In genomic region chr14:22589096-22589839, GRCh38 we compare ENCODE assay signal across 1 cellular context.
A peak's percentile ranks its signal among the peaks of the same experiment; 100 is the strongest.
TF ChIP-seq lines count a peak whose summit lies in the region.

Gene DAD1, minus strand, starts transcription at chr14:22589224. Its CDS starts 67 bp downstream, at chr14:22589157.

TF ChIP-seq in HepG2, 621 proteins besides CTCF, POLR2A, EP300 and RAD21 (continued from another document and continues in another):
- TF ChIP-seq EZH2 (conservative IDR thresholded peaks at IDR 0.05; ENCODE audit: low read depth, low read length): no peak
- TF ChIP-seq ZNF780A (CRISPR knock-in tag; IDR thresholded peaks at IDR 0.05): no peak
- peak; percentile 73; the same call in 1 of the 2 replicates for TF ChIP-seq ZBTB20 (CRISPR knock-in tag; IDR thresholded peaks at IDR 0.05; ENCODE audit: borderline replicate concordance, low read depth)
- no peak for TF ChIP-seq ZFP62 (CRISPR knock-in tag; IDR thresholded peaks at IDR 0.05)
- TF ChIP-seq NKX3-1 (CRISPR knock-in tag; IDR thresholded peaks at IDR 0.05): no peak; the same call in 1 of the 2 replicates
- no peak for TF ChIP-seq ARNT (IDR thresholded peaks at IDR 0.05)
- peak; percentile 64 for TF ChIP-seq ATRX (CRISPR knock-in tag; IDR thresholded peaks at IDR 0.05; ENCODE audit: borderline replicate concordance)
- TF ChIP-seq IKZF1 (IDR thresholded peaks at IDR 0.05): no peak
- no peak for TF ChIP-seq ZSCAN30 (CRISPR knock-in tag; IDR thresholded peaks at IDR 0.05)
- peak; percentile 33 for TF ChIP-seq AGO2 (optimal IDR thresholded peaks at IDR 0.05; ENCODE audit: low read depth, low read length)
- no peak for TF ChIP-seq SOX6 (IDR thresholded peaks at IDR 0.05)
- peak; percentile 42; the same call in 1 of the 2 replicates for TF ChIP-seq SOX6 (CRISPR knock-in tag; IDR thresholded peaks at IDR 0.05)
- peak; percentile 81; the same call in 1 of the 2 replicates for TF ChIP-seq ZNF230 (CRISPR knock-in tag; IDR thresholded peaks at IDR 0.05)
- no peak; the same call in 1 of the 2 replicates for TF ChIP-seq ZNF317 (CRISPR knock-in tag; IDR thresholded peaks at IDR 0.05)
- TF ChIP-seq NR2F2 (IDR thresholded peaks at IDR 0.05; ENCODE audit: borderline replicate concordance, low read depth): no peak
- peak; percentile 73; the same call in 1 of the 2 replicates for TF ChIP-seq ZFX (CRISPR knock-in tag; IDR thresholded peaks at IDR 0.05; ENCODE audit: low read depth)
- TF ChIP-seq MAF1 (CRISPR knock-in tag; IDR thresholded peaks at IDR 0.05; ENCODE audit: borderline replicate concordance): no peak
- no peak for TF ChIP-seq ZMYM2 (CRISPR knock-in tag; IDR thresholded peaks at IDR 0.05)
- TF ChIP-seq ZFP36L2 (CRISPR knock-in tag; IDR thresholded peaks at IDR 0.05): peak; percentile 45; the same call in 1 of the 2 replicates
- peak; percentile 48; the same call in 1 of the 2 replicates for TF ChIP-seq SP2 (CRISPR knock-in tag; IDR thresholded peaks at IDR 0.05)
- TF ChIP-seq ZNF790 (CRISPR knock-in tag; IDR thresholded peaks at IDR 0.05; ENCODE audit: borderline replicate concordance): 0 out of 2 replicates have a peak, but pooled peaks have one; percentile 45
- TF ChIP-seq, protein P1, sequence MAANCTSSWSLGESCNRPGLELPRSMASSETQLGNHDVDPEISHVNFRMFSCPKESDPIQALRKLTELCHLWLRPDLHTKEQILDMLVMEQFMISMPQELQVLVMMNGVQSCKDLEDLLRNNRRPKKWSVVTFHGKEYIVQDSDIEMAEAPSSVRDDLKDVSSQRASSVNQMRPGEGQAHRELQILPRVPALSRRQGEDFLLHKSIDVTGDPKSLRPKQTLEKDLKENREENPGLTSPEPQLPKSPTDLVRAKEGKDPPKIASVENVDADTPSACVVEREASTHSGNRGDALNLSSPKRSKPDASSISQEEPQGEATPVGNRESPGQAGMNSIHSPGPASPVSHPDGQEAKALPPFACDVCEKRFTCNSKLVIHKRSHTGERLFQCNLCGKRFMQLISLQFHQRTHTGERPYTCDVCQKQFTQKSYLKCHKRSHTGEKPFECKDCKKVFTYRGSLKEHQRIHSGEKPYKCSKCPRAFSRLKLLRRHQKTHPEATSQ (CRISPR knock-in tag; IDR thresholded peaks at IDR 0.05; ENCODE audit: borderline replicate concordance): no peak
- TF ChIP-seq UBTF (CRISPR knock-in tag; IDR thresholded peaks at IDR 0.05): peak; percentile 20
- TF ChIP-seq ZNF207 (IDR thresholded peaks at IDR 0.05; ENCODE audit: borderline replicate concordance): no peak
- TF ChIP-seq TBP (CRISPR knock-in tag; IDR thresholded peaks at IDR 0.05): no peak
- TF ChIP-seq TBX2 (CRISPR knock-in tag; IDR thresholded peaks at IDR 0.05; ENCODE audit: borderline replicate concordance): peak; percentile 78
- no peak for TF ChIP-seq ZNF24 (IDR thresholded peaks at IDR 0.05)
- TF ChIP-seq U2AF2 (IDR thresholded peaks at IDR 0.05; ENCODE audit: low read depth, low read length): peak; percentile 99
- TF ChIP-seq, protein P2, sequence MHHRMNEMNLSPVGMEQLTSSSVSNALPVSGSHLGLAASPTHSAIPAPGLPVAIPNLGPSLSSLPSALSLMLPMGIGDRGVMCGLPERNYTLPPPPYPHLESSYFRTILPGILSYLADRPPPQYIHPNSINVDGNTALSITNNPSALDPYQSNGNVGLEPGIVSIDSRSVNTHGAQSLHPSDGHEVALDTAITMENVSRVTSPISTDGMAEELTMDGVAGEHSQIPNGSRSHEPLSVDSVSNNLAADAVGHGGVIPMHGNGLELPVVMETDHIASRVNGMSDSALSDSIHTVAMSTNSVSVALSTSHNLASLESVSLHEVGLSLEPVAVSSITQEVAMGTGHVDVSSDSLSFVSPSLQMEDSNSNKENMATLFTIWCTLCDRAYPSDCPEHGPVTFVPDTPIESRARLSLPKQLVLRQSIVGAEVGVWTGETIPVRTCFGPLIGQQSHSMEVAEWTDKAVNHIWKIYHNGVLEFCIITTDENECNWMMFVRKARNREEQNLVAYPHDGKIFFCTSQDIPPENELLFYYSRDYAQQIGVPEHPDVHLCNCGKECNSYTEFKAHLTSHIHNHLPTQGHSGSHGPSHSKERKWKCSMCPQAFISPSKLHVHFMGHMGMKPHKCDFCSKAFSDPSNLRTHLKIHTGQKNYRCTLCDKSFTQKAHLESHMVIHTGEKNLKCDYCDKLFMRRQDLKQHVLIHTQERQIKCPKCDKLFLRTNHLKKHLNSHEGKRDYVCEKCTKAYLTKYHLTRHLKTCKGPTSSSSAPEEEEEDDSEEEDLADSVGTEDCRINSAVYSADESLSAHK (CRISPR knock-in tag; IDR thresholded peaks at IDR 0.05; ENCODE audit: borderline replicate concordance): peak; percentile 87; the same call in 1 of the 2 replicates
- TF ChIP-seq THAP8 (CRISPR knock-in tag; IDR thresholded peaks at IDR 0.05; ENCODE audit: borderline replicate concordance): no peak
- TF ChIP-seq ZNF501 (CRISPR knock-in tag; IDR thresholded peaks at IDR 0.05): peak; percentile 98
- TF ChIP-seq JUN (CRISPR knock-in tag; IDR thresholded peaks at IDR 0.05): peak; percentile 35; the same call in 1 of the 2 replicates
- peak; percentile 78; the same call in 1 of the 2 replicates for TF ChIP-seq ZNF891 (CRISPR knock-in tag; IDR thresholded peaks at IDR 0.05)
- TF ChIP-seq ELK4 (CRISPR knock-in tag; IDR thresholded peaks at IDR 0.05; ENCODE audit: borderline replicate concordance): no peak; the same call in 1 of the 2 replicates
- TF ChIP-seq RAD51 (IDR thresholded peaks at IDR 0.05; ENCODE audit: borderline replicate concordance): no peak
- peak; percentile 49; the same call in 1 of the 2 replicates for TF ChIP-seq MEIS2 (CRISPR knock-in tag; IDR thresholded peaks at IDR 0.05)
- peak; percentile 14; the same call in 1 of the 2 replicates for TF ChIP-seq SIX4 (CRISPR knock-in tag; IDR thresholded peaks at IDR 0.05)
- TF ChIP-seq MAFF (IDR thresholded peaks at IDR 0.05; ENCODE audit: low read depth, low read length): peak; percentile 9; the same call in 1 of the 2 replicates
- TF ChIP-seq ZNF160 (CRISPR knock-in tag; IDR thresholded peaks at IDR 0.05): peak; percentile 65; the same call in 1 of the 2 replicates
- peak; percentile 42; the same call in 1 of the 2 replicates for TF ChIP-seq SIX1 (CRISPR knock-in tag; IDR thresholded peaks at IDR 0.05; ENCODE audit: borderline replicate concordance)
- peak; percentile 98 for TF ChIP-seq ZNF337 (CRISPR knock-in tag; IDR thresholded peaks at IDR 0.05; ENCODE audit: borderline replicate concordance, low read depth)
- TF ChIP-seq ZNF180 (CRISPR knock-in tag; IDR thresholded peaks at IDR 0.05; ENCODE audit: borderline replicate concordance, low read depth): no peak; the same call in 1 of the 2 replicates
- peak; percentile 76; the same call in 1 of the 2 replicates for TF ChIP-seq ZNF343 (CRISPR knock-in tag; IDR thresholded peaks at IDR 0.05)
- no peak for TF ChIP-seq NCOA1 (CRISPR knock-in tag; IDR thresholded peaks at IDR 0.05)
- no peak; the same call in 1 of the 2 replicates for TF ChIP-seq REL (CRISPR knock-in tag; conservative IDR thresholded peaks at IDR 0.05)
- TF ChIP-seq, protein P3, sequence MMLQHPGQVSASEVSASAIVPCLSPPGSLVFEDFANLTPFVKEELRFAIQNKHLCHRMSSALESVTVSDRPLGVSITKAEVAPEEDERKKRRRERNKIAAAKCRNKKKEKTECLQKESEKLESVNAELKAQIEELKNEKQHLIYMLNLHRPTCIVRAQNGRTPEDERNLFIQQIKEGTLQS (CRISPR knock-in tag; IDR thresholded peaks at IDR 0.05): 0 out of 2 replicates have a peak, but pooled peaks have one; percentile 62
- TF ChIP-seq PLRG1 (conservative IDR thresholded peaks at IDR 0.05): no peak
- TF ChIP-seq TFDP1 (CRISPR knock-in tag; IDR thresholded peaks at IDR 0.05; ENCODE audit: borderline replicate concordance): peak; percentile 45; the same call in 1 of the 2 replicates
- no peak for TF ChIP-seq MTA1 (CRISPR knock-in tag; IDR thresholded peaks at IDR 0.05; ENCODE audit: borderline replicate concordance)
- 0 out of 2 replicates have a peak, but pooled peaks have one; percentile 72 for TF ChIP-seq ZNF792 (CRISPR knock-in tag; IDR thresholded peaks at IDR 0.05)
- TF ChIP-seq, protein P4, sequence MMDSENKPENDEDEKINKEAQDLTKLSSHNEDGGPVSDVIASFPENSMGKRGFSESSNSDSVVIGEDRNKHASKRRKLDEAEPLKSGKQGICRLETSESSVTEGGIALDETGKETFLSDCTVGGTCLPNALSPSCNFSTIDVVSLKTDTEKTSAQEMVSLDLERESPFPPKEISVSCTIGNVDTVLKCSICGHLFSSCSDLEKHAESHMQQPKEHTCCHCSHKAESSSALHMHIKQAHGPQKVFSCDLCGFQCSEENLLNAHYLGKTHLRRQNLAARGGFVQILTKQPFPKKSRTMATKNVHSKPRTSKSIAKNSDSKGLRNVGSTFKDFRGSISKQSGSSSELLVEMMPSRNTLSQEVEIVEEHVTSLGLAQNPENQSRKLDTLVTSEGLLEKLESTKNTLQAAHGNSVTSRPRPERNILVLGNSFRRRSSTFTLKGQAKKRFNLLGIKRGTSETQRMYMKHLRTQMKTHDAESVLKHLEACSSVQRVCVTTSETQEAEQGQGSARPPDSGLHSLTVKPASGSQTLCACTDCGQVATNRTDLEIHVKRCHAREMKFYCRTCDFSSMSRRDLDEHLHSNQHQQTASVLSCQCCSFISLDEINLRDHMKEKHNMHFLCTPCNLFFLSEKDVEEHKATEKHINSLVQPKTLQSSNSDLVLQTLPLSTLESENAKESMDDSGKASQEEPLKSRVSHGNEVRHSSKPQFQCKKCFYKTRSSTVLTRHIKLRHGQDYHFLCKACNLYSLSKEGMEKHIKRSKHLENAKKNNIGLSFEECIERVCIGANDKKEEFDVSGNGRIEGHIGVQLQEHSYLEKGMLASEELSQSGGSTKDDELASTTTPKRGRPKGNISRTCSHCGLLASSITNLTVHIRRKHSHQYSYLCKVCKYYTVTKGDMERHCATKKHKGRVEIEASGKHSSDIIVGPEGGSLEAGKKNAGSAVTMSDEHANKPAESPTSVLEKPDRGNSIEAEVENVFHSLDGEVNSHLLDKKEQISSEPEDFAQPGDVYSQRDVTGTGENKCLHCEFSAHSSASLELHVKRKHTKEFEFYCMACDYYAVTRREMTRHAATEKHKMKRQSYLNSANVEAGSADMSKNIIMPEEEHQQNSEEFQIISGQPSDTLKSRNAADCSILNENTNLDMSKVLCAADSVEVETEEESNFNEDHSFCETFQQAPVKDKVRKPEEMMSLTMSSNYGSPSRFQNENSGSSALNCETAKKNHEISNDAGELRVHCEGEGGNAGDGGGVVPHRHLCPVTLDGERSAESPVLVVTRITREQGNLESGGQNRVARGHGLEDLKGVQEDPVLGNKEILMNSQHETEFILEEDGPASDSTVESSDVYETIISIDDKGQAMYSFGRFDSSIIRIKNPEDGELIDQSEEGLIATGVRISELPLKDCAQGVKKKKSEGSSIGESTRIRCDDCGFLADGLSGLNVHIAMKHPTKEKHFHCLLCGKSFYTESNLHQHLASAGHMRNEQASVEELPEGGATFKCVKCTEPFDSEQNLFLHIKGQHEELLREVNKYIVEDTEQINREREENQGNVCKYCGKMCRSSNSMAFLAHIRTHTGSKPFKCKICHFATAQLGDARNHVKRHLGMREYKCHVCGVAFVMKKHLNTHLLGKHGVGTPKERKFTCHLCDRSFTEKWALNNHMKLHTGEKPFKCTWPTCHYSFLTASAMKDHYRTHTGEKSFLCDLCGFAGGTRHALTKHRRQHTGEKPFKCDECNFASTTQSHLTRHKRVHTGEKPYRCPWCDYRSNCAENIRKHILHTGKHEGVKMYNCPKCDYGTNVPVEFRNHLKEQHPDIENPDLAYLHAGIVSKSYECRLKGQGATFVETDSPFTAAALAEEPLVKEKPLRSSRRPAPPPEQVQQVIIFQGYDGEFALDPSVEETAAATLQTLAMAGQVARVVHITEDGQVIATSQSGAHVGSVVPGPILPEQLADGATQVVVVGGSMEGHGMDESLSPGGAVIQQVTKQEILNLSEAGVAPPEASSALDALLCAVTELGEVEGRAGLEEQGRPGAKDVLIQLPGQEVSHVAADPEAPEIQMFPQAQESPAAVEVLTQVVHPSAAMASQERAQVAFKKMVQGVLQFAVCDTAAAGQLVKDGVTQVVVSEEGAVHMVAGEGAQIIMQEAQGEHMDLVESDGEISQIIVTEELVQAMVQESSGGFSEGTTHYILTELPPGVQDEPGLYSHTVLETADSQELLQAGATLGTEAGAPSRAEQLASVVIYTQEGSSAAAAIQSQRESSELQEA (CRISPR knock-in tag; IDR thresholded peaks at IDR 0.05; ENCODE audit: not compliant biosample characterization): peak; percentile 93
- peak; percentile 96; the same call in 1 of the 2 replicates for TF ChIP-seq SAFB2 (CRISPR knock-in tag; IDR thresholded peaks at IDR 0.05; ENCODE audit: borderline replicate concordance, low read depth)
